ENCODE assay signal across 8 cellular contexts in the genomic region with DNA sequence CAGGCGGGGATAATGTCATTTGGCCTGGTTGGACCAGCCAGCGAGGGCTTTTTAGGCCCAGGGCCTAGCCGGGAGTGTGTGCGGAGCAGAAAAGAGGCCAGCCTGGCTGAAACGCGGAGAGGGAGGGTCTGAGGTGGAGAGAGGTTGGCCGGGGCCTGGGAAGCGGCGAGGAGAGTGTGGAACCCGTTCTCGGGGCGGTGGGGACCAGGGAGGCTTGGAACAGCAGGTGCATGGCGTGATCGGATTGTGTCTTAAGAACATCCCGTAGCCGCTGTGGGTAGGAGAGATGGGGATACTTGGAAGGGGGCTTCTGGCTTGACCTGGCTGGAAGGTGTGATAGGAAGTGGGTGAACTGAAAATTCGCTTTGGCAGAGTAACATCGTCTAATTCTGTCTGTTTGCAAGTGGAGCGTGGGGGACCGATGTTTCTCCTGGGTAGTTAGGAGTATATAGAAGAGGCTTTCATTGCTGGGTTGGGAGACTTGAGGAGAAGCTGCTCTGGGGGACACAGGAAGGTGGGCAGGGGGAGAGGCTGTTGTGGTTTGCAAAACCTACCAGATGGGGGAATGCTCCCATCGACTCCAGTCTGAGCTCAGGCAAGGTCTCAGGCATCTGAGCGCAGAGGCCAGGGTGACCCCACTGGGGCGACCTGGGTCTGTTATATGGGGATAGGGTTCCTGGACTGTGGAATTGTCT. TPM values are rescaled to one million over a fixed set of nuclear protein-coding genes. Genes with fewer than 3 reads are reported as not detected.
A peak's percentile ranks its signal among the peaks of the same experiment; 100 is the strongest.
DNase-seq lines count a peak whose midpoint lies in the region; ATAC-seq, FAIRE-seq and TF ChIP-seq lines count a peak whose summit lies in the region.

No MANE protein-coding gene starts in this region.

- no peak for ATAC-seq in activated CD8-positive, alpha-beta memory T cell treated with anti-CD3 and anti-CD28 coated beads, Interleukin-2, amount 10 ng/mL, durations not matched to agents 7 days and 5 days
- ATAC-seq in T-helper 17 cell = no peak

- peaks cover 24% of the 10 kb centered on the region for H3K4me1 ChIP-seq in hepatocyte (ENCODE audit: insufficient read depth)
- peaks cover 0 to 3% of the 10 kb centered on the region in 2 donors for H3K4me1 ChIP-seq in small intestine (ENCODE audit: control insufficient read depth in 2 of 2, insufficient read depth in 1 of 2, low read depth in 1 of 2, low read length in 1 of 2)

- H3K4me1 Mint-ChIP-seq in activated CD8-positive, alpha-beta memory T cell treated with anti-CD3 and anti-CD28 coated beads, Interleukin-2, amount 10 ng/mL, durations not matched to agents 7 days and 5 days = peaks cover 16% of the 10 kb centered on the region
- peaks cover 27% of the 10 kb centered on the region for H3K4me1 Mint-ChIP-seq in T-helper 17 cell

- H3K4me3 Mint-ChIP-seq in activated CD8-positive, alpha-beta memory T cell treated with anti-CD3 and anti-CD28 coated beads, Interleukin-2, amount 10 ng/mL, durations not matched to agents 7 days and 5 days = peak overlapping the region; percentile 82
- peak overlapping the region; percentile 97 for H3K4me3 Mint-ChIP-seq in T-helper 17 cell

- FAIRE-seq in small intestine (lab: Jason Lieb, UNC) = no peak

- CTCF ChIA-PET in activated CD8-positive, alpha-beta memory T cell treated with anti-CD3 and anti-CD28 coated beads, Interleukin-2, amount 10 ng/mL, durations not matched to agents 7 days and 5 days (lab: Charles Lee) = interaction anchor here (0.9 to 1.4 kb wide), 8 partner anchors 15 to 266 kb away, joined by 3 to 5 read pairs (median 4); no protein-coding TSS in a partner anchor

- no peaks in the 10 kb centered on the region for H3K9me2 ChIP-seq in hepatocyte (replicated peaks; ENCODE audit: insufficient read depth)

- no peak for DNase-seq in activated CD8-positive, alpha-beta memory T cell treated with anti-CD3 and anti-CD28 coated beads, Interleukin-2, amount 10 ng/mL, durations not matched to agents 7 days and 5 days
- DNase-seq in activated CD8-positive, alpha-beta memory T cell treated with anti-CD3 and anti-CD28 coated beads, Interleukin-2, amount 50 U/mL, for 48 hours = no peak
- DNase-seq in T-helper 17 cell (no peak), hepatocyte (ENCODE audit: low spot score) (no peak), small intestine (no peak), H4 (ENCODE audit: low spot score) (no peak), glomerular visceral epithelial cell (ENCODE audit: extremely low spot score) (no peak), OCI-M1 (lab: John Stamatoyannopoulos, UW) (no peak)

- no peaks in the 10 kb centered on the region for H3K36me3 ChIP-seq in hepatocyte (replicated peaks; ENCODE audit: insufficient read depth, low read depth)
- no peaks in the 10 kb centered on the region for H3K36me3 ChIP-seq in small intestine (ENCODE audit: control insufficient read depth in 2 of 2, insufficient read depth in 2 of 2, low read length in 2 of 2)

- WGBS in hepatocyte (ENCODE audit: low lambda C conversion rate, missing lambda C conversion rate) = 21% methylated on average over 23 of the region's 23 CpGs
- 14 to 18% (median 17%) methylated on average over 23 of the region's 23 CpGs for WGBS in small intestine, 3 donors

- H3K4me2 ChIP-seq in hepatocyte = peak overlapping the region; percentile 94

- H3K36me3 Mint-ChIP-seq in activated CD8-positive, alpha-beta memory T cell treated with anti-CD3 and anti-CD28 coated beads, Interleukin-2, amount 10 ng/mL, durations not matched to agents 7 days and 5 days = peaks cover 2% of the 10 kb centered on the region
- H3K36me3 Mint-ChIP-seq in T-helper 17 cell (ENCODE audit: low read depth) = peaks cover 4% of the 10 kb centered on the region

- peak overlapping the region; percentile 83 for H2AFZ ChIP-seq in hepatocyte

- H3K4me3 ChIP-seq in hepatocyte = peak overlapping the region; percentile 89
- peak overlapping the region; percentile 69 to 74 for H3K4me3 ChIP-seq in small intestine (ENCODE audit: low read depth in 1 of 2, low read length in 2 of 2)

- peaks cover 39% of the 10 kb centered on the region for H4K20me1 ChIP-seq in hepatocyte (ENCODE audit: insufficient read depth, poor library complexity, severe bottlenecking)

- H3K27me3 ChIP-seq in hepatocyte (no peaks in the 10 kb centered on the region), small intestine (ENCODE audit: control insufficient read depth in 2 of 2, insufficient read depth in 2 of 2, low read length in 2 of 2) (no peaks in the 10 kb centered on the region)

- peaks cover 51% of the 10 kb centered on the region for H3K79me2 ChIP-seq in hepatocyte

- TF ChIP-seq CTCF in hepatocyte (IDR thresholded peaks at IDR 0.05; ENCODE audit: poor library complexity) = no peak

- H3K9me3 ChIP-seq in T-helper 17 cell (ENCODE audit: control insufficient read depth, low read length, poor library complexity, severe bottlenecking) = no peaks in the 10 kb centered on the region
- H3K9me3 ChIP-seq in hepatocyte (ENCODE audit: low read depth) = no peaks in the 10 kb centered on the region
- H3K9me3 ChIP-seq in small intestine (ENCODE audit: control insufficient read depth, low read depth) = no peaks in the 10 kb centered on the region

- H3K27ac ChIP-seq in hepatocyte = peak overlapping the region; percentile 97
- H3K27ac ChIP-seq in small intestine (ENCODE audit: low read depth in 1 of 2, low read length in 1 of 2) = peak overlapping the region in 1 of 2 donors; percentile 80

- no peaks in the 10 kb centered on the region for H3K27me3 Mint-ChIP-seq in activated CD8-positive, alpha-beta memory T cell treated with anti-CD3 and anti-CD28 coated beads, Interleukin-2, amount 10 ng/mL, durations not matched to agents 7 days and 5 days
- no peaks in the 10 kb centered on the region for H3K27me3 Mint-ChIP-seq in T-helper 17 cell

- H3K9me3 Mint-ChIP-seq in activated CD8-positive, alpha-beta memory T cell treated with anti-CD3 and anti-CD28 coated beads, Interleukin-2, amount 10 ng/mL, durations not matched to agents 7 days and 5 days (ENCODE audit: low read depth) = no peaks in the 10 kb centered on the region

- H3K27ac Mint-ChIP-seq in activated CD8-positive, alpha-beta memory T cell treated with anti-CD3 and anti-CD28 coated beads, Interleukin-2, amount 10 ng/mL, durations not matched to agents 7 days and 5 days = peak overlapping the region; percentile 89
- H3K27ac Mint-ChIP-seq in T-helper 17 cell = peak overlapping the region; percentile 98

RNA-seq across cellular contexts. Expression of a gene that starts 0.9 kb away (rescaled TPM):
- 10 to 100 TPM; 20.3 to 28.2 TPM for total RNA-seq in activated CD8-positive, alpha-beta memory T cell treated with anti-CD3 and anti-CD28 coated beads, Interleukin-2, amount 10 ng/mL, durations not matched to agents 7 days and 5 days
- total RNA-seq in T-helper 17 cell (10 to 100 TPM; 12.2 to 22.1 TPM), hepatocyte (79.6 and 82.6 TPM in 2 replicates)
- polyA plus RNA-seq in hepatocyte (69.2 and 86.0 TPM in 2 replicates), small intestine (10 to 100 TPM in 1 of 3 donors, 1 to 10 TPM in 1, under 1 TPM in 1; 0.89 to 12.1 (median 7.0) TPM)
- total RNA-seq in H4 (2014; rRNA removed; shearing (Covaris generic)) = 12.7 and 13.9 TPM in 2 replicates
